12 cellular contexts compared by ENCODE assay signal in the genomic region with DNA sequence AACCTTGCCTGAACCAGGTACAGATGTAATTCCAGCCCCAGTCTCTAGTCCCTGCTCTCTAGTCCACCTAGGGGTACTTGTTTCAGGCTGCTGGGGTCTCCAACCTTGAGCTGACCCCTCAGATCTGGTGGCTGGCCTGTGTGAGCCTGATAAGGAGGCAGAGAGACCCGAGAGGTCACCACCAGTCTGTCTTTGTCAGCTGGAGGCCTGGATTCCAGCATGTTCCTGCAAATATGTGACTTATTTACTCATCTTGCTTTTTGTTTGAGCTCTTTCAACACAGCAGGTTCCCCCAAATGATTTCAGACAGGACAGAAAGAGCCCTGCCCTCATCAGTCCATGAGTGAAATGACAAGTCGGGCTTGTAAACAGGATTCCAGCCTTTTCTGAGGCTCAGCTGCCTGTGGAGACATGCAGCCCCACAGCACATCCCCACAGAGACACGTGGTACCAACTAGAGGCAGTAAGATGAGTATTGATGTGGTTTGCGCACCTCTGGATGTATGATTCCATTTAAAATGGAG. TPM values are rescaled to one million over a fixed set of nuclear protein-coding genes. Genes with fewer than 3 reads are reported as not detected.
DNase-seq lines count a peak whose midpoint lies in the region; ATAC-seq and TF ChIP-seq lines count a peak whose summit lies in the region.
"Had no signal": no experiment of that assay in that cellular context is flagged by ENCODE, and none has a peak within 500 bp of the region (broad histone marks: within the 10 kb centered on the region; RNA-seq: fewer than 3 reads in every experiment).

No MANE protein-coding gene starts in this region.

- TF ChIP-seq CTCF in CD14-positive monocyte (IDR thresholded peaks at IDR 0.05) = no peak
- no peak for TF ChIP-seq CTCF in activated B cell treated with CpG ODN at 0.5 μM for 24 hours (IDR thresholded peaks at IDR 0.05)

- H3K9me3 Mint-ChIP-seq in CD14-positive monocyte (peaks cover 0 to 8% (median 0%) of the 10 kb centered on the region in 7 donors), activated B cell treated with CpG ODN at 0.5 μM for 24 hours (no peaks in the 10 kb centered on the region), immature natural killer cell (peaks cover 0 to 2% (median 0%) of the 10 kb centered on the region in 6 donors)
- H3K9me3 Mint-ChIP-seq: brain had no signal

- H3K27me3 Mint-ChIP-seq in CD14-positive monocyte (ENCODE audit: low read depth in 3 of 3) (peaks cover 0 to 41% (median 2%) of the 10 kb centered on the region in 3 donors), activated B cell treated with CpG ODN at 0.5 μM for 24 hours (no peaks in the 10 kb centered on the region), immature natural killer cell (ENCODE audit: low read depth in 3 of 3) (peaks cover 2 to 22% (median 8%) of the 10 kb centered on the region in 3 donors)

- H3K27ac Mint-ChIP-seq in CD14-positive monocyte = peak overlapping the region in 6 of 7 donors; percentile 54 to 89 (median 62)
- H3K27ac Mint-ChIP-seq in activated B cell treated with CpG ODN at 0.5 μM for 24 hours = peak overlapping the region; percentile 65
- H3K27ac Mint-ChIP-seq in immature natural killer cell = peak overlapping the region in 4 of 6 donors; percentile 6 to 54 (median 34)

- intact Hi-C loops in CD14-positive monocyte (cut with micrococcal nuclease) = no loop called here
- intact Hi-C loops in activated B cell treated with CpG ODN at 0.5 μM for 24 hours (cut with micrococcal nuclease) = loop anchor here (5.0 kb wide), 1 partner anchor 143 kb away; no protein-coding TSS in a partner anchor

- H3K36me3 Mint-ChIP-seq in CD14-positive monocyte (peaks cover 0 to 2% of the 10 kb centered on the region in 2 donors), activated B cell treated with CpG ODN at 0.5 μM for 24 hours (ENCODE audit: low read depth) (no peaks in the 10 kb centered on the region), immature natural killer cell (no peaks in the 10 kb centered on the region)
- H3K36me3 Mint-ChIP-seq: brain had no signal

- CTCF ChIA-PET in activated B cell treated with CpG ODN at 0.5 μM for 24 hours (lab: Charles Lee) = interaction anchor here (1.2 kb wide), 1 partner anchor 234 kb away, joined by 3 read pairs; the partner anchor contains the start of gene RAP2C

- no peak for DNase-seq in CD14-positive monocyte (ENCODE audit: low spot score)
- peak; percentile 80 for DNase-seq in ELF-1 (ENCODE audit: low read depth, low spot score)
- no peak for DNase-seq in activated B cell treated with CpG ODN at 0.5 μM for 24 hours
- no peak for DNase-seq in immature natural killer cell
- no peak for DNase-seq in NCI-H1436 (lab: John Stamatoyannopoulos, UW)
- no peak for DNase-seq in NCI-H1436 treated with DMSO at 0.1 percent for 48 hours (lab: John Stamatoyannopoulos, UW)
- no peak for DNase-seq in NCI-H2029 (lab: John Stamatoyannopoulos, UW)
- DNase-seq in germinal center (ENCODE audit: low spot score) = no peak
- DNase-seq: NCI-H1048, NCI-H82 had no signal

- H3K4me1 Mint-ChIP-seq in CD14-positive monocyte = peaks cover 33% of the 10 kb centered on the region
- peaks cover 43% of the 10 kb centered on the region for H3K4me1 Mint-ChIP-seq in activated B cell treated with CpG ODN at 0.5 μM for 24 hours
- peaks cover 56 to 59% of the 10 kb centered on the region in 2 donors for H3K4me1 Mint-ChIP-seq in immature natural killer cell

- no peak overlapping the region for H3K4me3 Mint-ChIP-seq in CD14-positive monocyte
- H3K4me3 Mint-ChIP-seq in activated B cell treated with CpG ODN at 0.5 μM for 24 hours = no peak overlapping the region
- H3K4me3 Mint-ChIP-seq in immature natural killer cell = peak overlapping the region in 3 of 5 donors; percentile 39 to 54 (median 54)
- H3K4me3 Mint-ChIP-seq: brain had no signal

- POLR2A ChIA-PET in activated B cell treated with CpG ODN at 0.5 μM for 24 hours (lab: Charles Lee) = interaction anchor here (1.1 kb wide), 1 partner anchor 38 kb away, joined by 6 read pairs; the partner anchor contains the start of gene STK26

- ATAC-seq in activated B cell treated with CpG ODN at 0.5 μM for 24 hours (ENCODE audit: low read depth) = no peak
- ATAC-seq: SK-N-SH treated with all-trans-retinoic acid at 6 μM for 48 hours had no signal

RNA-seq across cellular contexts. Expression of gene STK26, which starts 37.5 kb away (rescaled TPM):
- 10 to 100 TPM; 22.2 to 25.1 TPM for polyA plus RNA-seq in CD14-positive monocyte
- 19.9 and 20.7 TPM in 2 replicates for total RNA-seq in activated B cell treated with CpG ODN at 0.5 μM for 24 hours
- 100 to 1,000 TPM in 2 of 3 donors, 10 to 100 TPM in 1; 94.0 to 114 (median 104) TPM for polyA plus RNA-seq in immature natural killer cell

Comparison
In these comparisons a context has a peak if more than half of its experiments do, and no peak if none do; other contexts are left out.
1. H3K4me3 Mint-ChIP-seq: peak in immature natural killer cell (3 of 5); none in CD14-positive monocyte (0 of 2) and activated B cell treated with CpG ODN at 0.5 μM for 24 hours (single experiment).
2. Peak in every context shown above with its lines, with median percentiles within 50 percentile points of each other: H3K27ac Mint-ChIP-seq.